ENCODE assay signal across 8 cellular contexts in genomic region chr2:36356990-36357505, GRCh38. TPM values are rescaled to one million over a fixed set of nuclear protein-coding genes. Genes with fewer than 3 reads are reported as not detected.
DNase-seq lines count a peak whose midpoint lies in the region; ATAC-seq and TF ChIP-seq lines count a peak whose summit lies in the region.

No MANE protein-coding gene starts in this region.

- peaks cover 8 to 13% of the 10 kb centered on the region in 2 donors for H3K36me3 Mint-ChIP-seq in CD14-positive monocyte
- no peaks in the 10 kb centered on the region for H3K36me3 Mint-ChIP-seq in activated T-cell treated with anti-CD3 and anti-CD28 coated beads, Interleukin-2, amount 50 U/mL, for 72 hours (ENCODE audit: insufficient read depth in 2 of 2)

- ATAC-seq in GM19328 (IDR thresholded peaks at IDR 0.05; ENCODE audit: unreplicated experiment), result peak; percentile 3
- peak; percentile 24 to 39 for ATAC-seq in activated T-cell treated with anti-CD3 and anti-CD28 coated beads, Interleukin-2, amount 50 U/mL, for 72 hours (replicated peaks in 1 of 2)
- peak; percentile 4 to 10 for ATAC-seq in left cardiac atrium

- no peak for DNase-seq in CD14-positive monocyte (ENCODE audit: low spot score)
- peak; percentile 45 for DNase-seq in HT-29 (ENCODE audit: low spot score)
- DNase-seq in activated T-cell treated with anti-CD3 and anti-CD28 coated beads, Interleukin-2, amount 50 U/mL, for 72 hours, result peak; percentile 20 to 35
- peak; percentile 31 for DNase-seq in left cardiac atrium
- peak; percentile 77 for DNase-seq in retina
- DNase-seq in SHP77 treated with DMSO at 0.1 percent for 48 hours (lab: John Stamatoyannopoulos, UW), result no peak
- no peak for DNase-seq in cortex of kidney (lab: John Stamatoyannopoulos, UW)

- H3K4me3 Mint-ChIP-seq in CD14-positive monocyte, result peak overlapping the region; percentile 79 to 96
- H3K4me3 Mint-ChIP-seq in activated T-cell treated with anti-CD3 and anti-CD28 coated beads, Interleukin-2, amount 50 U/mL, for 72 hours, result peak overlapping the region; percentile 91 to 92

- peak overlapping the region in 3 of 7 donors; percentile 43 to 57 (median 43) for H3K27ac Mint-ChIP-seq in CD14-positive monocyte
- no peak overlapping the region for H3K27ac Mint-ChIP-seq in activated T-cell treated with anti-CD3 and anti-CD28 coated beads, Interleukin-2, amount 50 U/mL, for 72 hours

- H3K27me3 Mint-ChIP-seq in CD14-positive monocyte (ENCODE audit: low read depth in 3 of 3), result peaks cover 45 to 62% (median 47%) of the 10 kb centered on the region in 3 donors
- peaks cover 65% of the 10 kb centered on the region for H3K27me3 Mint-ChIP-seq in activated T-cell treated with anti-CD3 and anti-CD28 coated beads, Interleukin-2, amount 50 U/mL, for 72 hours (ENCODE audit: low read depth)

- no peak for TF ChIP-seq CTCF in CD14-positive monocyte (IDR thresholded peaks at IDR 0.05)

- peaks cover 0 to 14% (median 10%) of the 10 kb centered on the region in 7 donors for H3K9me3 Mint-ChIP-seq in CD14-positive monocyte
- no peaks in the 10 kb centered on the region for H3K9me3 Mint-ChIP-seq in activated T-cell treated with anti-CD3 and anti-CD28 coated beads, Interleukin-2, amount 50 U/mL, for 72 hours

- H3K4me1 Mint-ChIP-seq in CD14-positive monocyte, result peaks cover 45% of the 10 kb centered on the region
- peaks cover 39% of the 10 kb centered on the region for H3K4me1 Mint-ChIP-seq in activated T-cell treated with anti-CD3 and anti-CD28 coated beads, Interleukin-2, amount 50 U/mL, for 72 hours (ENCODE audit: low read depth)

- intact Hi-C loops in CD14-positive monocyte (cut with micrococcal nuclease) (loop anchor here (10.0 kb wide), 2 partner anchors 308 to 428 kb away; no protein-coding TSS in a partner anchor), left cardiac atrium (cut with DNase I) (loop anchor here (2.0 to 10.0 kb wide), 4 partner anchors 98 to 150 kb away; no protein-coding TSS in a partner anchor)

RNA-seq across cellular contexts. Expression of gene CRIM1, which starts 1.5 kb away (rescaled TPM):
- under 1 TPM in 1 of 2 donors, not detected in 1; 0.08 TPM for polyA plus RNA-seq in CD14-positive monocyte
- 14.6 and 21.7 TPM in 2 replicates for total RNA-seq in HT-29 (2014; rRNA removed; shearing (Covaris generic))
- total RNA-seq in activated T-cell treated with anti-CD3 and anti-CD28 coated beads, Interleukin-2, amount 50 U/mL, for 72 hours, result 1 to 10 TPM; 2.6 to 3.3 TPM
- 100 to 1,000 TPM in 1 of 2 donors, 10 to 100 TPM in 1; 29.6 to 101 TPM for total RNA-seq in left cardiac atrium

Comparison
In these comparisons a context has a peak if more than half of its experiments do, and no peak if none do; other contexts are left out.
1. DNase-seq: peak in HT-29 (single experiment), activated T-cell treated with anti-CD3 and anti-CD28 coated beads, Interleukin-2, amount 50 U/mL, for 72 hours (2 of 2), left cardiac atrium (single experiment) and retina (single experiment); none in CD14-positive monocyte (single experiment), SHP77 treated with DMSO at 0.1 percent for 48 hours (single experiment) and cortex of kidney (single experiment).
2. Peak in every context shown above with its lines, with median percentiles within 50 percentile points of each other: ATAC-seq.